In the genomic region with DNA sequence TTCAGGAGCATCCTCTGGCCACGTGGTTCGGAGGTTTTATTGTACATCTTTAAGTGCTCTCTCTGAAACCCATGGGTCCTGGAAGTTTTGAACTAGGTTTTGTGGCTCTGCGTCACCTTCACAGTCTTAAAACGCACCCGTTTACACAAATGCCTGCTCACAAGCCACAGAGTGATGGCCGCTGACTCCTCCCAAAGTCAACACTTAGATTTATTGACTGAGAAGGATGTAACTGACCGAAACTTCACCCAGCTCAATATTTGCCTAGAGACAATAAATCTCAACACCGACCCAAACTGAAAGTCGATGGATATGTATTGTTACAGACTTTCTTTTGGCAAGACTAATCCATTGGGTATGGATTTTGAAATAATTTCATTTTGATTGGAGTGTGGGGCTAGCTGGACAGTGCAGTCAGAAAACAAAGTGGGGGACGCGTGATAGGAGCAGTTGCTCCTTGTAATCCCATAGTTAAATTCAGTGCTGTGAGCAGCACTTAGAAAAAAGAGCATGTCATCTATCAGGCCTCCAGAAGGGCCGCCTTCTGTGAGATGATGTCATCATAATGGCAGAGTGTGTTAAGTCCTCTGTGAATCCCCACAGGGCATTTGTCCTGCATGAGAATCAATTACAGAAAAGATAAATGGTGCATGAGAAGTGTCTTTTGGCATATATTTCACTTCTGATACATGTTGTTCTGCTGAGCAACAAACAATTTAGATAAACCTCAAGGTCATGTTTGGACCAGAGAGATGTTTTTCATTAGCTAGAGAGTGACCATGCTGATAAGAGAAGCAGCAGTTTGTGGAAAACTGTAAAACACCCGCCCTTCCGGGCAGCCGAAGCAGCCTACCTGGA, we compare ENCODE assay signal across 12 cellular contexts.
A peak's percentile ranks its signal among the peaks of the same experiment; 100 is the strongest.
DNase-seq lines count a peak whose midpoint lies in the region; ATAC-seq and TF ChIP-seq lines count a peak whose summit lies in the region.
"Had no signal": no experiment of that assay in that cellular context is flagged by ENCODE, and none has a peak within 500 bp of the region (broad histone marks: within the 10 kb centered on the region; RNA-seq: fewer than 3 reads in every experiment).

No MANE protein-coding gene starts in this region.

- H2BK15ac ChIP-seq in mesenchymal stem cell (ENCODE audit: low read depth, poor library complexity, severe bottlenecking), result no peak overlapping the region

- H3K9ac ChIP-seq in mesenchymal stem cell (ENCODE audit: low read length), result peak overlapping the region; percentile 46

- DNase-seq in COLO668 (lab: John Stamatoyannopoulos, UW; ENCODE audit: unreplicated experiment), result peak; percentile 71
- peak; percentile 83 for DNase-seq in NCI-H146 (lab: John Stamatoyannopoulos, UW)
- peak in 2 of 4 donors; percentile 31 to 37 for DNase-seq in body of pancreas
- DNase-seq in mesenchymal stem cell, result peak; percentile 65
- no peak for DNase-seq in SKM-1 (lab: John Stamatoyannopoulos, UW; ENCODE audit: unreplicated experiment)
- no peak for DNase-seq in activated CD4-positive, alpha-beta T cell treated with anti-CD3 and anti-CD28 coated beads, Interleukin-2, amount 50 U/mL, for 1 hour
- DNase-seq in iPS-NIHi7 (ENCODE audit: extremely low spot score), result no peak
- DNase-seq: naive B cell; stimulated activated naive CD8-positive, alpha-beta T cell treated with anti-CD3 and anti-CD28 coated beads, Interleukin-15, amount 100 ng/mL, for 72 hours; T-helper 17 cell had no signal

- no peaks in the 10 kb centered on the region for H3K27me3 ChIP-seq in body of pancreas
- peaks cover 10 to 15% of the 10 kb centered on the region in 2 experiments for H3K27me3 ChIP-seq in mesenchymal stem cell (ENCODE audit: control insufficient read depth in 1 of 2, insufficient read depth in 1 of 2, low read length in 2 of 2)
- H3K27me3 ChIP-seq in gastroesophageal sphincter, result no peaks in the 10 kb centered on the region

- WGBS in body of pancreas, 2 donors, result 35 to 44% methylated on average over 15 of the region's 15 CpGs
- 87% methylated on average over 13 of the region's 15 CpGs for WGBS in mesenchymal stem cell
- WGBS in gastroesophageal sphincter (ENCODE audit: low coverage in 1 of 2), 2 donors, result 53 to 72% methylated on average over 8 to 11 of the region's 15 CpGs

- H3K4me1 ChIP-seq in body of pancreas (no peaks in the 10 kb centered on the region), mesenchymal stem cell (ENCODE audit: control insufficient read depth, insufficient read depth, low read depth, low read length) (peaks cover 2% of the 10 kb centered on the region), gastroesophageal sphincter (no peaks in the 10 kb centered on the region)

- no peak overlapping the region for H2BK120ac ChIP-seq in mesenchymal stem cell (ENCODE audit: low read depth, low read length)

- ATAC-seq in body of pancreas (peak; percentile 70), gastroesophageal sphincter (no peak)
- ATAC-seq: stimulated activated naive CD8-positive, alpha-beta T cell treated with anti-CD3 and anti-CD28 coated beads, Interleukin-15, amount 100 ng/mL, for 72 hours; T-helper 17 cell had no signal

- H3K4me2 ChIP-seq in mesenchymal stem cell (ENCODE audit: low read length, poor library complexity, severe bottlenecking), result no peak overlapping the region

- no peak overlapping the region for H2BK12ac ChIP-seq in mesenchymal stem cell (ENCODE audit: low read length in 2 of 2)

- no peak overlapping the region for H3K14ac ChIP-seq in mesenchymal stem cell (ENCODE audit: low read length in 2 of 2)

- no peaks in the 10 kb centered on the region for H3K79me1 ChIP-seq in mesenchymal stem cell (replicated peaks; ENCODE audit: low read length, poor library complexity, severe bottlenecking)

- H3K4ac ChIP-seq in mesenchymal stem cell (ENCODE audit: low read depth in 1 of 2, low read length in 2 of 2), result no peak overlapping the region

- no peak overlapping the region for H3K23ac ChIP-seq in mesenchymal stem cell (ENCODE audit: low read length in 2 of 2)

- H3K36me3 ChIP-seq in body of pancreas (replicated peaks in 1 of 2; ENCODE audit: insufficient read depth in 1 of 2, low read depth in 2 of 2), result no peaks in the 10 kb centered on the region
- no peaks in the 10 kb centered on the region for H3K36me3 ChIP-seq in mesenchymal stem cell (ENCODE audit: control insufficient read depth in 1 of 2, insufficient read depth in 2 of 2, low read depth in 1 of 2, low read length in 2 of 2)
- H3K36me3 ChIP-seq in gastroesophageal sphincter, result no peaks in the 10 kb centered on the region

- intact Hi-C loops in body of pancreas (cut with DNase I), result no loop called here

- no peak overlapping the region for H2BK5ac ChIP-seq in mesenchymal stem cell (ENCODE audit: low read depth, low read length, poor library complexity, severe bottlenecking)

- no peak for TF ChIP-seq POLR2A in body of pancreas (IDR thresholded peaks at IDR 0.05)
- TF ChIP-seq POLR2A in gastroesophageal sphincter (IDR thresholded peaks at IDR 0.05), result no peak

- no peak overlapping the region for H2AFZ ChIP-seq in mesenchymal stem cell (ENCODE audit: low read depth, low read length)

- no peak for TF ChIP-seq EP300 in gastroesophageal sphincter (IDR thresholded peaks at IDR 0.05)

- no peak overlapping the region for H4K8ac ChIP-seq in mesenchymal stem cell (ENCODE audit: low read length)

- H3K27ac ChIP-seq in body of pancreas (peak overlapping the region in 2 of 4 donors; percentile 48 to 49), mesenchymal stem cell (ENCODE audit: low read length, poor library complexity, severe bottlenecking) (no peak overlapping the region), gastroesophageal sphincter (no peak overlapping the region)
- H3K27ac ChIP-seq: C4-2B had no signal

- H3K18ac ChIP-seq in mesenchymal stem cell (ENCODE audit: low read depth in 1 of 2, low read length in 2 of 2), result no peak overlapping the region

- TF ChIP-seq CTCF in body of pancreas (IDR thresholded peaks at IDR 0.05), result no peak
- no peak for TF ChIP-seq CTCF in gastroesophageal sphincter (IDR thresholded peaks at IDR 0.05)

- no peak overlapping the region for H3K4me3 ChIP-seq in body of pancreas
- peak overlapping the region in 1 of 2 experiments; percentile 52 for H3K4me3 ChIP-seq in mesenchymal stem cell (ENCODE audit: insufficient read depth in 1 of 2, low read depth in 1 of 2, low read length in 2 of 2)
- no peak overlapping the region for H3K4me3 ChIP-seq in gastroesophageal sphincter

- H3K9me3 ChIP-seq in body of pancreas (no peaks in the 10 kb centered on the region), mesenchymal stem cell (ENCODE audit: control insufficient read depth, low read length) (no peaks in the 10 kb centered on the region), gastroesophageal sphincter (peaks cover 0 to 7% (median 0%) of the 10 kb centered on the region in 3 donors)

- no peak overlapping the region for H2AK5ac ChIP-seq in mesenchymal stem cell (ENCODE audit: low read length, severe bottlenecking)

- H4K91ac ChIP-seq in mesenchymal stem cell (ENCODE audit: low read length), result no peak overlapping the region

Comparison
In these comparisons a context has a peak if more than half of its experiments do, and no peak if none do; other contexts are left out.
1. DNase-seq: peak in COLO668 (single experiment), NCI-H146 (single experiment) and mesenchymal stem cell (single experiment); none in SKM-1 (single experiment), activated CD4-positive, alpha-beta T cell treated with anti-CD3 and anti-CD28 coated beads, Interleukin-2, amount 50 U/mL, for 1 hour (single experiment) and iPS-NIHi7 (single experiment).